ENCODE assay signal across 8 cellular contexts in the genomic region with DNA sequence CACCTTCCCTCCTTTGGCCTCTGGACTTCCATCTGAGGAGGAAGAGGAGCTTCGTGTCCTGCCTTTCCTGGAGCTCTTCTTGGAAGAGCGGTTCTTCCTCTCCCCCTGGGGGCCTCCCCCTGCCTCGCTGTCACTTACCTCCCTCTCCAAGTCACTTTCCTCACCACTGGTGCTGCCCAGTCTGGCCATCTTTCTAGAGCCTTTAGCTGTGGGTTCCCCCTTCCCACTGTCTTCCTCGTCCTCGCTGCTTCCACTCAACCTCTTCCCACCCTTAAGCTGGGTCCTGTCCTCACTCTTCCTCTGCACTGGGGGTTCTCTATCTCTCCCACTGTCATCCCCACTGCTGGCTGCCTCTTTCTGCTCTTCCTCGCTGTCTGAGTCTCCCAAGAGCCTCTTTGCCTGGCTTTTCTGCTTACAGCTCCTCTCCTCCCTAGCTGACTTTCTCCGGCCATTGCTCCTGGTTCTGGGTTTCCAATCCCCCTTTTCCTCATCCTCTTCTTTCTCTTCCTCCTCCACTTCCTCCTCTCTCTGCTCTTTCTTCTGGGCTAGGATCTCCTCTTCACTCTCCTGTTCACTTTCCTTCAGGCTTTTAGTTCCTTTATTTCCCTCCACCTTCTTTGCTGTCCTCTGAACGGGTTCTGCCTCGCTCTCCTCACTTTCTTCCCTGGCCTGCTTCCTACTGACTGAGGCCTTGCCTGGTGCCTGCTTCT. TPM values are rescaled to one million over a fixed set of nuclear protein-coding genes. Genes with fewer than 3 reads are reported as not detected.
DNase-seq lines count a peak whose midpoint lies in the region; ATAC-seq and TF ChIP-seq lines count a peak whose summit lies in the region.

No MANE protein-coding gene starts in this region.

- H3K4me3 Mint-ChIP-seq in activated naive CD4-positive, alpha-beta T cell treated with anti-CD3 and anti-CD28 coated beads for 36 hours, result peak overlapping the region; percentile 98
- H3K4me3 Mint-ChIP-seq in activated CD4-positive, alpha-beta memory T cell treated with anti-CD3 and anti-CD28 coated beads for 36 hours, result peak overlapping the region; percentile 99
- H3K4me3 Mint-ChIP-seq in immature natural killer cell, result peak overlapping the region; percentile 13 to 93 (median 53)

- H3K9me3 ChIP-seq in tibial artery, result no peaks in the 10 kb centered on the region

- peak overlapping the region in 1 of 2 donors; percentile 87 for H3K27ac ChIP-seq in tibial artery

- intact Hi-C loops in activated naive CD4-positive, alpha-beta T cell treated with anti-CD3 and anti-CD28 coated beads for 36 hours (cut with micrococcal nuclease), result no loop called here
- intact Hi-C loops in activated CD4-positive, alpha-beta memory T cell treated with anti-CD3 and anti-CD28 coated beads for 36 hours (cut with micrococcal nuclease), result loop anchor here (2.0 kb wide), 1 partner anchor 131 kb away; the partner anchor contains the start of gene CDIPT
- intact Hi-C loops in tibial artery (cut with DNase I; ENCODE audit: low total_unique reads), result loop anchor here (10.0 kb wide), 1 partner anchor 179 kb away; the partner anchor contains the start of genes PAGR1 and PRRT2

- peaks cover 0 to 23% (median 18%) of the 10 kb centered on the region in 4 donors for H3K4me1 ChIP-seq in tibial artery

- peak overlapping the region; percentile 66 to 75 for H3K4me3 ChIP-seq in tibial artery

- H3K27me3 ChIP-seq in tibial artery, result no peaks in the 10 kb centered on the region

- H3K4me1 Mint-ChIP-seq in activated naive CD4-positive, alpha-beta T cell treated with anti-CD3 and anti-CD28 coated beads for 36 hours (ENCODE audit: low read depth), result peaks cover 28% of the 10 kb centered on the region
- H3K4me1 Mint-ChIP-seq in activated CD4-positive, alpha-beta memory T cell treated with anti-CD3 and anti-CD28 coated beads for 36 hours (ENCODE audit: low read depth), result peaks cover 29% of the 10 kb centered on the region
- H3K4me1 Mint-ChIP-seq in immature natural killer cell, result peaks cover 30 to 35% of the 10 kb centered on the region in 2 donors

- DNase-seq in activated naive CD4-positive, alpha-beta T cell treated with anti-CD3 and anti-CD28 coated beads for 36 hours, result no peak
- DNase-seq in activated naive CD4-positive, alpha-beta T cell treated with Interleukin-2 at 50 U/mL for 16 hours, result no peak
- DNase-seq in activated CD4-positive, alpha-beta memory T cell treated with anti-CD3 and anti-CD28 coated beads for 36 hours, result no peak
- DNase-seq in immature natural killer cell (no peak), tibial artery (no peak), D341Med (ENCODE audit: low spot score) (no peak), HuH-7 (ENCODE audit: low spot score) (no peak)

- no peak for TF ChIP-seq CTCF in tibial artery (IDR thresholded peaks at IDR 0.05)

- H3K36me3 Mint-ChIP-seq in activated naive CD4-positive, alpha-beta T cell treated with anti-CD3 and anti-CD28 coated beads for 36 hours (ENCODE audit: low read depth), result peaks cover 39% of the 10 kb centered on the region
- H3K36me3 Mint-ChIP-seq in activated CD4-positive, alpha-beta memory T cell treated with anti-CD3 and anti-CD28 coated beads for 36 hours, result peaks cover 26% of the 10 kb centered on the region
- peaks cover 1 to 11% (median 6%) of the 10 kb centered on the region in 3 donors for H3K36me3 Mint-ChIP-seq in immature natural killer cell

- CTCF ChIA-PET in activated naive CD4-positive, alpha-beta T cell treated with anti-CD3 and anti-CD28 coated beads for 36 hours (lab: Charles Lee), result interaction anchor here (1.3 to 2.1 kb wide), 2 partner anchors 12 to 38 kb away, joined by 5 read pairs; no protein-coding TSS in a partner anchor
- CTCF ChIA-PET in activated CD4-positive, alpha-beta memory T cell treated with anti-CD3 and anti-CD28 coated beads for 36 hours (lab: Charles Lee), result interaction anchor here (1.0 kb wide), 3 partner anchors 12 to 293 kb away, joined by 3 read pairs; no protein-coding TSS in a partner anchor

- H3K36me3 ChIP-seq in tibial artery, result peaks cover 19 to 55% (median 37%) of the 10 kb centered on the region in 3 donors

- POLR2A ChIA-PET in activated CD4-positive, alpha-beta memory T cell treated with anti-CD3 and anti-CD28 coated beads for 36 hours (lab: Charles Lee), result interaction anchor here (0.9 to 1.9 kb wide), 7 partner anchors 8 to 542 kb away, joined by 3 to 6 read pairs (median 5); partner anchors contain the start of genes ASPHD1, TAOK2 and TMEM219

- H3K27ac Mint-ChIP-seq in activated naive CD4-positive, alpha-beta T cell treated with anti-CD3 and anti-CD28 coated beads for 36 hours, result peak overlapping the region; percentile 98
- H3K27ac Mint-ChIP-seq in activated CD4-positive, alpha-beta memory T cell treated with anti-CD3 and anti-CD28 coated beads for 36 hours, result peak overlapping the region; percentile 99
- H3K27ac Mint-ChIP-seq in immature natural killer cell, result peak overlapping the region in 5 of 6 donors; percentile 29 to 79 (median 64)

- H3K27me3 Mint-ChIP-seq in activated naive CD4-positive, alpha-beta T cell treated with anti-CD3 and anti-CD28 coated beads for 36 hours (ENCODE audit: low read depth), result no peaks in the 10 kb centered on the region
- H3K27me3 Mint-ChIP-seq in activated CD4-positive, alpha-beta memory T cell treated with anti-CD3 and anti-CD28 coated beads for 36 hours, result no peaks in the 10 kb centered on the region
- H3K27me3 Mint-ChIP-seq in immature natural killer cell (ENCODE audit: low read depth in 3 of 3), result peaks cover 5 to 11% (median 11%) of the 10 kb centered on the region in 3 donors

- ATAC-seq in GM19452 (IDR thresholded peaks at IDR 0.05; ENCODE audit: unreplicated experiment), result no peak

- H3K9me3 Mint-ChIP-seq in activated naive CD4-positive, alpha-beta T cell treated with anti-CD3 and anti-CD28 coated beads for 36 hours, result no peaks in the 10 kb centered on the region
- no peaks in the 10 kb centered on the region for H3K9me3 Mint-ChIP-seq in activated CD4-positive, alpha-beta memory T cell treated with anti-CD3 and anti-CD28 coated beads for 36 hours
- H3K9me3 Mint-ChIP-seq in immature natural killer cell, result no peaks in the 10 kb centered on the region

RNA-seq across cellular contexts. Expression of gene HIRIP3, which starts 1.4 kb away (rescaled TPM):
- 10 to 100 TPM; 40.8 to 43.9 TPM for total RNA-seq in activated naive CD4-positive, alpha-beta T cell treated with anti-CD3 and anti-CD28 coated beads for 36 hours
- 10 to 100 TPM; 40.5 to 40.6 TPM for total RNA-seq in activated CD4-positive, alpha-beta memory T cell treated with anti-CD3 and anti-CD28 coated beads for 36 hours
- 10 to 100 TPM; 14.1 to 23.5 (median 18.9) TPM for polyA plus RNA-seq in immature natural killer cell

RNA-seq across cellular contexts. Expression of gene INO80E, which starts 2.0 kb away (rescaled TPM):
- total RNA-seq in activated naive CD4-positive, alpha-beta T cell treated with anti-CD3 and anti-CD28 coated beads for 36 hours, result 10 to 100 TPM; 62.0 to 65.4 TPM
- total RNA-seq in activated CD4-positive, alpha-beta memory T cell treated with anti-CD3 and anti-CD28 coated beads for 36 hours, result 10 to 100 TPM; 84.1 to 94.0 TPM
- 1 to 10 TPM; 7.4 to 7.9 (median 7.7) TPM for polyA plus RNA-seq in immature natural killer cell

RNA-seq across cellular contexts. Expression of gene DOC2A, which starts 16.8 kb away (rescaled TPM):
- total RNA-seq in activated naive CD4-positive, alpha-beta T cell treated with anti-CD3 and anti-CD28 coated beads for 36 hours, result under 1 TPM; 0.64 to 0.86 TPM
- under 1 TPM; 0.33 to 0.34 TPM for total RNA-seq in activated CD4-positive, alpha-beta memory T cell treated with anti-CD3 and anti-CD28 coated beads for 36 hours
- polyA plus RNA-seq in immature natural killer cell, result not detected

RNA-seq across cellular contexts. Expression of gene TAOK2, which starts 20.4 kb away (rescaled TPM):
- total RNA-seq in activated naive CD4-positive, alpha-beta T cell treated with anti-CD3 and anti-CD28 coated beads for 36 hours, result 10 to 100 TPM; 20.9 to 21.6 TPM
- total RNA-seq in activated CD4-positive, alpha-beta memory T cell treated with anti-CD3 and anti-CD28 coated beads for 36 hours, result 10 to 100 TPM; 27.2 to 28.2 TPM
- 10 to 100 TPM in 1 of 3 donors, 1 to 10 TPM in 2; 2.1 to 10.7 (median 3.0) TPM for polyA plus RNA-seq in immature natural killer cell

RNA-seq across cellular contexts. Expression of gene C16orf92, which starts 28.9 kb away (rescaled TPM):
- total RNA-seq in activated naive CD4-positive, alpha-beta T cell treated with anti-CD3 and anti-CD28 coated beads for 36 hours, result not detected
- total RNA-seq in activated CD4-positive, alpha-beta memory T cell treated with anti-CD3 and anti-CD28 coated beads for 36 hours, result not detected
- polyA plus RNA-seq in immature natural killer cell, result not detected
